Comparison of ENCODE assay signal across 3 cellular contexts in genomic region chr18:31413137-31413536, GRCh38.
A peak's percentile ranks its signal among the peaks of the same experiment; 100 is the strongest.
TF ChIP-seq lines count a peak whose summit lies in the region.

No MANE protein-coding gene starts in this region.

TF ChIP-seq in HepG2, 621 proteins besides CTCF, POLR2A, EP300 and RAD21:
- TF ChIP-seq MAFK (conservative IDR thresholded peaks at IDR 0.05 in 1 of 2, IDR thresholded peaks at IDR 0.05 in 1 of 2; ENCODE audit: low read length in 2 of 2) (peak; percentile 70 to 79), MAFF (IDR thresholded peaks at IDR 0.05; ENCODE audit: low read depth, low read length) (peak; percentile 65), ZNF33A (CRISPR knock-in tag; IDR thresholded peaks at IDR 0.05; ENCODE audit: borderline replicate concordance) (no peak)
TF ChIP-seq in HepG2: peak in this region for 2.

TF ChIP-seq in A549, 52 proteins besides CTCF, POLR2A, EP300 and RAD21:
- TF ChIP-seq KDM5A (IDR thresholded peaks at IDR 0.05) (no peak), FOSL2 (IDR thresholded peaks at IDR 0.05) (no peak), FOSL2 (CRISPR knock-in tag; IDR thresholded peaks at IDR 0.05) (no peak), ZNF302 (CRISPR knock-in tag; IDR thresholded peaks at IDR 0.05) (no peak), HMGXB4 (CRISPR knock-in tag; IDR thresholded peaks at IDR 0.05; ENCODE audit: borderline replicate concordance) (no peak), MAFK (IDR thresholded peaks at IDR 0.05; ENCODE audit: partially characterized antibody) (peak; percentile 54)

TF ChIP-seq in K562, 482 proteins besides CTCF, POLR2A, EP300 and RAD21:
- TF ChIP-seq TEAD4 (IDR thresholded peaks at IDR 0.05; ENCODE audit: low read length) (no peak), TEAD4 (CRISPR knock-in tag; IDR thresholded peaks at IDR 0.05; ENCODE audit: borderline replicate concordance) (no peak), MAFG (tag; conservative IDR thresholded peaks at IDR 0.05) (0 out of 2 replicates have a peak, but pooled peaks have one; percentile 30), THRAP3 (IDR thresholded peaks at IDR 0.05; ENCODE audit: borderline replicate concordance) (no peak), ZNF318 (IDR thresholded peaks at IDR 0.05; ENCODE audit: borderline replicate concordance in 1 of 2, low read depth in 1 of 2) (no peak), RBFOX2 (IDR thresholded peaks at IDR 0.05; ENCODE audit: low read depth, low read length) (no peak), MCM7 (IDR thresholded peaks at IDR 0.05) (no peak), SRSF7 (optimal IDR thresholded peaks at IDR 0.05; ENCODE audit: low read depth, low read length) (no peak), ZNF589 (CRISPR knock-in tag; IDR thresholded peaks at IDR 0.05; ENCODE audit: low read depth) (no peak), ZBED1 (IDR thresholded peaks at IDR 0.05) (no peak), C11orf30 (IDR thresholded peaks at IDR 0.05; ENCODE audit: low read depth) (peak; percentile 37; the same call in 1 of the 2 replicates), ZBTB26 (CRISPR knock-in tag; IDR thresholded peaks at IDR 0.05) (no peak), USF2 (CRISPR knock-in tag; IDR thresholded peaks at IDR 0.05) (no peak), ZNF316 (IDR thresholded peaks at IDR 0.05) (peak; percentile 56; the same call in 1 of the 2 replicates), HDAC1 (IDR thresholded peaks at IDR 0.05) (no peak)
